Comparison of ENCODE assay signal across 8 cellular contexts in genomic region chr6:33317668-33318425, GRCh38. TPM values are rescaled to one million over a fixed set of nuclear protein-coding genes. Genes with fewer than 3 reads are reported as not detected.
DNase-seq lines count a peak whose midpoint lies in the region; ATAC-seq and TF ChIP-seq lines count a peak whose summit lies in the region.

ZBTB22 (minus strand) TSS chr6:33317744; CDS start chr6:33316916, 828 bp downstream.

- peak; percentile 98 for DNase-seq in NCI-H2029 (lab: John Stamatoyannopoulos, UW)
- peak; percentile 93 for DNase-seq in T-helper 22 cell (ENCODE audit: low read depth)
- peak; percentile 99 for DNase-seq in astrocyte of the cerebellum (ENCODE audit: low read depth)
- peak; percentile 97 for DNase-seq in hepatic stellate cell (ENCODE audit: low spot score)
- DNase-seq in renal cortical epithelial cell (ENCODE audit: low read depth), result peak; percentile 98

- in situ Hi-C loops in astrocyte of the cerebellum (cut with HindIII; ENCODE audit: low sequenced_read_pairs), result no loop called here

- ATAC-seq in HG02943 (IDR thresholded peaks at IDR 0.05; ENCODE audit: low read depth, unreplicated experiment) (peak; percentile 45), HG03457 (IDR thresholded peaks at IDR 0.05; ENCODE audit: unreplicated experiment) (no peak)

- TF ChIP-seq CTCF in astrocyte of the cerebellum (IDR thresholded peaks at IDR 0.05; ENCODE audit: low read depth, low read length, missing control alignments), result no peak

- peak within 1 kb of the TSS; percentile 51 for H3K4me3 ChIP-seq in astrocyte of the cerebellum (ENCODE audit: low read depth, low read length)

- TF ChIP-seq POLR2A in GM15510 (IDR thresholded peaks at IDR 0.05; ENCODE audit: borderline replicate concordance, extremely low read depth, insufficient read length), result peak; percentile 32

RNA-seq across cellular contexts. Expression of gene ZBTB22, which starts in this region (rescaled TPM):
- 16.0 and 24.1 TPM in 2 replicates for total RNA-seq in renal cortical epithelial cell
